ENCODE assay signal across 10 cellular contexts in genomic region chr2:113283704-113284284, GRCh38. TPM values are rescaled to one million over a fixed set of nuclear protein-coding genes. Genes with fewer than 3 reads are reported as not detected.
DNase-seq lines count a peak whose midpoint lies in the region; ATAC-seq and TF ChIP-seq lines count a peak whose summit lies in the region.
"Had no signal": no experiment of that assay in that cellular context is flagged by ENCODE, and none has a peak within 500 bp of the region (broad histone marks: within the 10 kb centered on the region; RNA-seq: fewer than 3 reads in every experiment).

No MANE protein-coding gene starts in this region.

- peaks cover 53% of the 10 kb centered on the region for H3K4me1 ChIP-seq in body of pancreas

- TF ChIP-seq CTCF in body of pancreas (IDR thresholded peaks at IDR 0.05): no peak
- no peak for TF ChIP-seq CTCF in GM10248 (IDR thresholded peaks at IDR 0.05; ENCODE audit: control extremely low read depth, extremely low read depth, low read depth, missing control alignments)

- DNase-seq in HK-2 (ENCODE audit: unreplicated experiment): peak; percentile 94
- DNase-seq in body of pancreas: peak; percentile 72 to 88 (median 86)
- peak; percentile 97 for DNase-seq in kidney glomerular epithelial cell (lab: John Stamatoyannopoulos, UW)
- peak; percentile 75 for DNase-seq in stromal cell of bone marrow (ENCODE audit: low read depth)
- DNase-seq in G401 (ENCODE audit: low spot score): no peak
- no peak for DNase-seq in activated CD4-positive, alpha-beta T cell treated with anti-CD3 and anti-CD28 coated beads, Interleukin-2, amount 10 ng/mL, durations not matched to agents 24 days and 14 days
- no peak for DNase-seq in activated CD4-positive, alpha-beta memory T cell treated with anti-CD3 and anti-CD28 coated beads, Interleukin-2, amount 10 ng/mL, durations not matched to agents 7 days and 5 days
- no peak for DNase-seq in GM10248 (ENCODE audit: extremely low spot score)
- DNase-seq: NCI-H2227 treated with DMSO at 0.1 percent for 48 hours had no signal

- H3K27ac Mint-ChIP-seq in activated CD4-positive, alpha-beta T cell treated with anti-CD3 and anti-CD28 coated beads, Interleukin-2, amount 10 ng/mL, durations not matched to agents 24 days and 14 days: no peak overlapping the region
- no peak overlapping the region for H3K27ac Mint-ChIP-seq in activated CD4-positive, alpha-beta memory T cell treated with anti-CD3 and anti-CD28 coated beads, Interleukin-2, amount 10 ng/mL, durations not matched to agents 7 days and 5 days
- H3K27ac Mint-ChIP-seq: activated naive CD8-positive, alpha-beta T cell had no signal

- H3K4me1 Mint-ChIP-seq in activated CD4-positive, alpha-beta T cell treated with anti-CD3 and anti-CD28 coated beads, Interleukin-2, amount 10 ng/mL, durations not matched to agents 24 days and 14 days: no peaks in the 10 kb centered on the region
- H3K4me1 Mint-ChIP-seq in activated CD4-positive, alpha-beta memory T cell treated with anti-CD3 and anti-CD28 coated beads, Interleukin-2, amount 10 ng/mL, durations not matched to agents 7 days and 5 days: no peaks in the 10 kb centered on the region

- peak in 2 of 3 donors; percentile 13 to 27 for TF ChIP-seq POLR2A in body of pancreas (IDR thresholded peaks at IDR 0.05)

- peak overlapping the region; percentile 82 to 95 (median 92) for H3K27ac ChIP-seq in body of pancreas

- H3K9me3 Mint-ChIP-seq in activated CD4-positive, alpha-beta T cell treated with anti-CD3 and anti-CD28 coated beads, Interleukin-2, amount 10 ng/mL, durations not matched to agents 24 days and 14 days: no peaks in the 10 kb centered on the region
- H3K9me3 Mint-ChIP-seq in activated CD4-positive, alpha-beta memory T cell treated with anti-CD3 and anti-CD28 coated beads, Interleukin-2, amount 10 ng/mL, durations not matched to agents 7 days and 5 days: no peaks in the 10 kb centered on the region

- ATAC-seq in body of pancreas: peak; percentile 72

- no peaks in the 10 kb centered on the region for H3K27me3 ChIP-seq in body of pancreas

- in situ Hi-C loops in G401 (cut with HindIII; ENCODE audit: low sequenced_read_pairs): no loop called here

- CTCF ChIA-PET in activated CD4-positive, alpha-beta memory T cell treated with anti-CD3 and anti-CD28 coated beads, Interleukin-2, amount 10 ng/mL, durations not matched to agents 7 days and 5 days (lab: Charles Lee): interaction anchor here (0.6 to 1.0 kb wide), 2 partner anchors 35 to 131 kb away, joined by 3 read pairs; no protein-coding TSS in a partner anchor
- CTCF ChIA-PET in GM10248 (lab: Yijun Ruan, JAX): interaction anchor here (0.7 to 1.6 kb wide), 2 partner anchors 10 to 17 kb away, joined by 3 to 5 read pairs; no protein-coding TSS in a partner anchor

- no peak overlapping the region for H3K4me3 Mint-ChIP-seq in activated CD4-positive, alpha-beta T cell treated with anti-CD3 and anti-CD28 coated beads, Interleukin-2, amount 10 ng/mL, durations not matched to agents 24 days and 14 days
- no peak overlapping the region for H3K4me3 Mint-ChIP-seq in activated CD4-positive, alpha-beta memory T cell treated with anti-CD3 and anti-CD28 coated beads, Interleukin-2, amount 10 ng/mL, durations not matched to agents 7 days and 5 days
- H3K4me3 Mint-ChIP-seq: activated naive CD8-positive, alpha-beta T cell had no signal

- no peaks in the 10 kb centered on the region for H3K36me3 Mint-ChIP-seq in activated CD4-positive, alpha-beta T cell treated with anti-CD3 and anti-CD28 coated beads, Interleukin-2, amount 10 ng/mL, durations not matched to agents 24 days and 14 days (ENCODE audit: low read depth)
- no peaks in the 10 kb centered on the region for H3K36me3 Mint-ChIP-seq in activated CD4-positive, alpha-beta memory T cell treated with anti-CD3 and anti-CD28 coated beads, Interleukin-2, amount 10 ng/mL, durations not matched to agents 7 days and 5 days (ENCODE audit: low read depth)
- H3K36me3 Mint-ChIP-seq: activated naive CD8-positive, alpha-beta T cell had no signal

- no peaks in the 10 kb centered on the region for H3K36me3 ChIP-seq in body of pancreas (replicated peaks in 1 of 2; ENCODE audit: insufficient read depth in 1 of 2, low read depth in 2 of 2)

- WGBS in body of pancreas, 2 donors: 3 to 6% methylated on average over 3 of the region's 3 CpGs

- peaks cover 58% of the 10 kb centered on the region for H3K27me3 Mint-ChIP-seq in activated CD4-positive, alpha-beta T cell treated with anti-CD3 and anti-CD28 coated beads, Interleukin-2, amount 10 ng/mL, durations not matched to agents 24 days and 14 days
- peaks cover 59% of the 10 kb centered on the region for H3K27me3 Mint-ChIP-seq in activated CD4-positive, alpha-beta memory T cell treated with anti-CD3 and anti-CD28 coated beads, Interleukin-2, amount 10 ng/mL, durations not matched to agents 7 days and 5 days

- H3K9me3 ChIP-seq in body of pancreas: no peaks in the 10 kb centered on the region

- POLR2A ChIA-PET in activated CD4-positive, alpha-beta memory T cell treated with anti-CD3 and anti-CD28 coated beads, Interleukin-2, amount 10 ng/mL, durations not matched to agents 7 days and 5 days (lab: Charles Lee): no interaction called here
- POLR2A ChIA-PET in GM10248 (lab: Yijun Ruan, JAX): no interaction called here

- intact Hi-C loops in body of pancreas (cut with DNase I): no loop called here
- intact Hi-C loops in activated CD4-positive, alpha-beta T cell treated with anti-CD3 and anti-CD28 coated beads, Interleukin-2, amount 10 ng/mL, durations not matched to agents 24 days and 14 days (cut with micrococcal nuclease): no loop called here

- H3K4me3 ChIP-seq in body of pancreas: no peak overlapping the region

RNA-seq across cellular contexts. Expression of gene PAX8, which starts 5.1 kb away (rescaled TPM):
- total RNA-seq in body of pancreas: 1 to 10 TPM in 1 of 2 donors, under 1 TPM in 1; 0.52 to 2.3 TPM
- not detected in 2 replicates for total RNA-seq in G401 (2014; rRNA removed; shearing (Covaris generic))
- 0.45 and 0.77 TPM in 2 replicates for total RNA-seq in activated CD4-positive, alpha-beta T cell treated with anti-CD3 and anti-CD28 coated beads, Interleukin-2, amount 10 ng/mL, durations not matched to agents 24 days and 14 days
- 1 to 10 TPM; 1.7 TPM for total RNA-seq in activated CD4-positive, alpha-beta memory T cell treated with anti-CD3 and anti-CD28 coated beads, Interleukin-2, amount 10 ng/mL, durations not matched to agents 7 days and 5 days

Comparison
In these comparisons a context has a peak if more than half of its experiments do, and no peak if none do; other contexts are left out.
1. DNase-seq: peak in HK-2 (single experiment), body of pancreas (4 of 4), kidney glomerular epithelial cell (single experiment) and stromal cell of bone marrow (single experiment); none in G401 (single experiment), activated CD4-positive, alpha-beta T cell treated with anti-CD3 and anti-CD28 coated beads, Interleukin-2, amount 10 ng/mL, durations not matched to agents 24 days and 14 days (single experiment), activated CD4-positive, alpha-beta memory T cell treated with anti-CD3 and anti-CD28 coated beads, Interleukin-2, amount 10 ng/mL, durations not matched to agents 7 days and 5 days (single experiment) and GM10248 (single experiment).